In the genomic region with DNA sequence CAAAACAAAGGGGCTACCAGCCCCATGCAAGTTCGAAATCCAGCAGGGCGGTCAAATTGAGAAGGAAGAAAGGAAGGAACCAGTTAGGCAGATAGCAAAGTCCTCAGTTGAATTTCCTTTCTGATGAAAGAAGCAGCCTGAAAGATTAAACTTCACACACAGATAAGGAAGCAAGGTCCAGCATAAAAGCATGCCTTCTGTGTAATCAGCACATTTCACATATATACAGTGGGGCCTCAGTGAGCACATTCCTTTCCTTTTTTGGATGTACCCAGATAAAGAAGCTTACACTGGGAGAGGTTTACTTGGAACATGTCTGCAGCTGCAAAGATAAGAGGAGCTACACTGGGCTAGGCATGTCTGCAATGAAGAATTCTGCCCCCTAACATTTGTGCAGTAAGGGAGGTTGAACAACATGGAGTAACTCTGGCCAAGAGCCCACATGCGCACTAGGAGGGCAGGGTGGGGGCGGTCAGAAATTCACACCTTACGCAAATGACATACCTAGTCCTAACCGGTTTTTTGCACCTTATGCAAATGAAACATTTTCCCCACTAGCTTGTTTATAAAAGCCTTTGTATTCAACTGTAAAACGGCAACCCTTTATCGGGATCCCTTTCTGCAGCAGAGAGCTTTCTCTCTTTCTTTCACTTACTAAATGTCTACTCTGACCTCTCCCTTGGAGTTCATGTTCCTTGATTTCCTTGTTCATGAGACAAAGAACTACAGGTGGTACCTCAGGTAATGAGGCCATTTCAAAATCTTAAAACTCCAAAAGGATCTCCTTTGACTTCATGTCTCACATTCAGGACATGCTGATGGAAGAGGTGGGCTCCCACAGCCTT, we compare ENCODE assay signal across 21 cellular contexts.
DNase-seq lines count a peak whose midpoint lies in the region; TF ChIP-seq lines count a peak whose summit lies in the region.
"Had no signal": no experiment of that assay in that cellular context is flagged by ENCODE, and none has a peak within 500 bp of the region (broad histone marks: within the 10 kb centered on the region; RNA-seq: fewer than 3 reads in every experiment).

No MANE protein-coding gene starts in this region.

- H3K9me3 Mint-ChIP-seq in Calu3 (ENCODE audit: low read depth, unreplicated experiment) (peaks cover under 1% of the 10 kb centered on the region), nephron (peaks cover 15% of the 10 kb centered on the region), HFFc6 (peaks cover 5% of the 10 kb centered on the region; the same call in 1 of the 2 replicates)

- TF ChIP-seq CTCF in Calu3 (IDR thresholded peaks at IDR 0.05; ENCODE audit: unreplicated experiment) (no peak), fibroblast of pulmonary artery (IDR thresholded peaks at IDR 0.05; ENCODE audit: low read length, missing control alignments) (no peak), nephron (IDR thresholded peaks at IDR 0.05; ENCODE audit: unreplicated experiment in 3 of 3) (no peak), HFFc6 (IDR thresholded peaks at IDR 0.05) (no peak), BE2C (IDR thresholded peaks at IDR 0.05; ENCODE audit: low read depth, low read length) (no peak)

- DNase-seq in Calu3 (peak; percentile 13), OCI-M1 (lab: John Stamatoyannopoulos, UW) (peak; percentile 92), fibroblast of pulmonary artery (ENCODE audit: low read depth) (peak; percentile 73), HFFc6 (no peak), DMS 273 (lab: John Stamatoyannopoulos, UW; ENCODE audit: unreplicated experiment) (no peak), NCI-H2107 (lab: John Stamatoyannopoulos, UW) (no peak), BE2C (no peak)
- DNase-seq: activated CD4-positive, alpha-beta T cell treated with anti-CD3 and anti-CD28 coated beads for 48 hours; activated CD8-positive, alpha-beta memory T cell treated with anti-CD3 and anti-CD28 coated beads, Interleukin-2, amount 50 U/mL, for 48 hours; anterior cingulate cortex; COR-L47; cortex of kidney; glutamatergic neuron; islet precursor cell; midbrain; NCI-H2081 treated with DMSO at 0.1 percent for 48 hours; NCI-H774; nucleus accumbens; PC-9; stimulated activated CD4-positive, alpha-beta T cell treated with anti-CD3 and anti-CD28 coated beads, Interleukin-4, amount 100 ng/mL, for 24 hours had no signal

- BruUV-seq in Calu3 (replicated peaks; lab: Mats Ljungman, UMichigan): no TSS peak

- H3K4me1 Mint-ChIP-seq in Calu3 (ENCODE audit: low read depth, unreplicated experiment) (peaks cover 17% of the 10 kb centered on the region), nephron (no peaks in the 10 kb centered on the region), HFFc6 (ENCODE audit: low read depth) (peaks cover 6% of the 10 kb centered on the region; the same call in 1 of the 2 replicates)

- intact Hi-C loops in Calu3 (cut with micrococcal nuclease; ENCODE audit: unreplicated experiment): no loop called here

- no peak overlapping the region for H3K4me3 Mint-ChIP-seq in Calu3 (ENCODE audit: low read depth, unreplicated experiment)
- no peak overlapping the region for H3K4me3 Mint-ChIP-seq in nephron
- no peak overlapping the region for H3K4me3 Mint-ChIP-seq in HFFc6

- H3K4me3 ChIP-seq in fibroblast of pulmonary artery (replicated peaks; ENCODE audit: low read depth, low read length) (no peak overlapping the region), BE2C (ENCODE audit: low read depth, low read length) (no peak overlapping the region)
- H3K4me3 ChIP-seq: PC-9 had no signal

- CTCF ChIA-PET in Calu3 (lab: Charles Lee): interaction anchor here (0.6 kb wide), 1 partner anchor 45 kb away, joined by 3 read pairs; no protein-coding TSS in a partner anchor

- H3K27me3 ChIP-seq in BE2C: no peaks in the 10 kb centered on the region

- H3K27ac Mint-ChIP-seq in Calu3 (ENCODE audit: unreplicated experiment): no peak overlapping the region
- H3K27ac Mint-ChIP-seq in nephron: peak overlapping the region in 2 of 3 experiments; percentile 43 to 73
- H3K27ac Mint-ChIP-seq in HFFc6: no peak overlapping the region

- H3K36me3 ChIP-seq in BE2C: no peaks in the 10 kb centered on the region

- peaks cover 7% of the 10 kb centered on the region for H3K27me3 Mint-ChIP-seq in Calu3 (ENCODE audit: unreplicated experiment)
- no peaks in the 10 kb centered on the region for H3K27me3 Mint-ChIP-seq in nephron (ENCODE audit: low read depth)
- H3K27me3 Mint-ChIP-seq in HFFc6 (ENCODE audit: insufficient read depth): no peaks in the 10 kb centered on the region; the same call in 1 of the 2 replicates

- no peaks in the 10 kb centered on the region for H3K4me1 ChIP-seq in BE2C

- H3K36me3 Mint-ChIP-seq in Calu3 (ENCODE audit: insufficient read depth, unreplicated experiment): no peaks in the 10 kb centered on the region
- H3K36me3 Mint-ChIP-seq in nephron (ENCODE audit: low read depth): peaks cover under 1% of the 10 kb centered on the region
- no peaks in the 10 kb centered on the region for H3K36me3 Mint-ChIP-seq in HFFc6 (ENCODE audit: low read depth)

- no peaks in the 10 kb centered on the region for H3K9me3 ChIP-seq in BE2C

Comparison
In these comparisons a context has a peak if more than half of its experiments do, and no peak if none do; other contexts are left out.
1. DNase-seq: peak in Calu3 (single experiment), OCI-M1 (single experiment) and fibroblast of pulmonary artery (single experiment); none in HFFc6 (single experiment), DMS 273 (single experiment), NCI-H2107 (single experiment) and BE2C (single experiment).
2. H3K27ac Mint-ChIP-seq: peak in nephron (2 of 3); none in Calu3 (single experiment) and HFFc6 (single experiment).